In genomic region chr17:50660042-50660886, GRCh38 we compare ENCODE assay signal across 9 cellular contexts. TPM values are rescaled to one million over a fixed set of nuclear protein-coding genes. Genes with fewer than 3 reads are reported as not detected.
DNase-seq lines count a peak whose midpoint lies in the region; ATAC-seq and TF ChIP-seq lines count a peak whose summit lies in the region.
"Had no signal": no experiment of that assay in that cellular context is flagged by ENCODE, and none has a peak within 500 bp of the region (broad histone marks: within the 10 kb centered on the region; RNA-seq: fewer than 3 reads in every experiment).

No MANE protein-coding gene starts in this region.

- H3K27me3 ChIP-seq in sigmoid colon (no peaks in the 10 kb centered on the region), brain microvascular endothelial cell (replicated peaks) (no peaks in the 10 kb centered on the region)

- TF ChIP-seq POLR2A in sigmoid colon (IDR thresholded peaks at IDR 0.05), result no peak

- H3K4me3 ChIP-seq in fibroblast of mammary gland (ENCODE audit: control insufficient read depth, low read depth, low read length), result no peak overlapping the region
- H3K4me3 ChIP-seq in sigmoid colon, result no peak overlapping the region
- no peak overlapping the region for H3K4me3 ChIP-seq in brain microvascular endothelial cell (ENCODE audit: low read depth, low read length)

- H3K27ac ChIP-seq in sigmoid colon, result peak overlapping the region in 3 of 4 donors; percentile 32 to 50 (median 47)
- no peak overlapping the region for H3K27ac ChIP-seq in brain microvascular endothelial cell

- H3K4me1 ChIP-seq in sigmoid colon, result peaks cover 0 to 33% (median 25%) of the 10 kb centered on the region in 4 donors

- ATAC-seq in GM18861 (IDR thresholded peaks at IDR 0.05; ENCODE audit: unreplicated experiment), result no peak
- ATAC-seq: natural killer cell had no signal

- H3K36me3 ChIP-seq in sigmoid colon (no peaks in the 10 kb centered on the region), brain microvascular endothelial cell (replicated peaks) (no peaks in the 10 kb centered on the region)

- TF ChIP-seq EP300 in sigmoid colon (IDR thresholded peaks at IDR 0.05), result no peak

- WGBS in sigmoid colon, 2 donors, result 32 to 59% methylated on average over 11 of the region's 11 CpGs

- intact Hi-C loops in sigmoid colon (cut with DNase I), result no loop called here

- in situ Hi-C loops in brain microvascular endothelial cell (cut with HindIII; ENCODE audit: low pct_ligation_motif_present, low sequenced_read_pairs), result no loop called here

- TF ChIP-seq CTCF in fibroblast of mammary gland (conservative IDR thresholded peaks at IDR 0.05; ENCODE audit: control insufficient read depth, insufficient read depth, low read depth, low read length) (no peak), sigmoid colon (IDR thresholded peaks at IDR 0.05) (no peak), brain microvascular endothelial cell (IDR thresholded peaks at IDR 0.05; ENCODE audit: low read depth, low read length, missing control alignments) (no peak)

- H3K9me3 ChIP-seq in sigmoid colon, result no peaks in the 10 kb centered on the region

- DNase-seq in ELR (ENCODE audit: low read depth) (peak; percentile 33), NOMO-1 (lab: John Stamatoyannopoulos, UW; ENCODE audit: unreplicated experiment in 2 of 2) (peak; percentile 34 to 39), fibroblast of mammary gland (ENCODE audit: low read depth) (peak; percentile 34), sigmoid colon (no peak), GM19238 (ENCODE audit: insufficient read length, low spot score) (no peak), brain microvascular endothelial cell (no peak), activated gamma-delta T cell treated with Interleukin-2 at 50 U/mL for 16 hours (no peak)
- DNase-seq: natural killer cell had no signal

RNA-seq across cellular contexts. Expression of gene ABCC3, which starts 25.6 kb away (rescaled TPM):
- 1 to 10 TPM in 3 of 4 donors, under 1 TPM in 1; 0.71 to 2.6 (median 1.8) TPM for total RNA-seq in sigmoid colon
- polyA plus RNA-seq in sigmoid colon, result 10 to 100 TPM; 11.4 to 94.1 (median 12.3) TPM

RNA-seq across cellular contexts. Expression of gene ANKRD40, which starts 47.5 kb away (rescaled TPM):
- total RNA-seq in sigmoid colon, result 10 to 100 TPM; 51.2 to 76.3 (median 63.7) TPM
- polyA plus RNA-seq in sigmoid colon, result 10 to 100 TPM; 12.3 to 14.4 (median 12.9) TPM

RNA-seq across cellular contexts. Expression of gene LUC7L3, which starts 59.1 kb away (rescaled TPM):
- 100 to 1,000 TPM in 1 of 4 donors, 10 to 100 TPM in 3; 65.6 to 165 (median 76.2) TPM for total RNA-seq in sigmoid colon
- 100 to 1,000 TPM in 1 of 3 donors, 10 to 100 TPM in 2; 43.2 to 188 (median 70.8) TPM for polyA plus RNA-seq in sigmoid colon

Comparison
In these comparisons a context has a peak if more than half of its experiments do, and no peak if none do; other contexts are left out.
1. DNase-seq: peak in ELR (single experiment), NOMO-1 (2 of 2) and fibroblast of mammary gland (single experiment); none in sigmoid colon (single experiment), GM19238 (single experiment), brain microvascular endothelial cell (single experiment) and activated gamma-delta T cell treated with Interleukin-2 at 50 U/mL for 16 hours (single experiment).